In the genomic region with DNA sequence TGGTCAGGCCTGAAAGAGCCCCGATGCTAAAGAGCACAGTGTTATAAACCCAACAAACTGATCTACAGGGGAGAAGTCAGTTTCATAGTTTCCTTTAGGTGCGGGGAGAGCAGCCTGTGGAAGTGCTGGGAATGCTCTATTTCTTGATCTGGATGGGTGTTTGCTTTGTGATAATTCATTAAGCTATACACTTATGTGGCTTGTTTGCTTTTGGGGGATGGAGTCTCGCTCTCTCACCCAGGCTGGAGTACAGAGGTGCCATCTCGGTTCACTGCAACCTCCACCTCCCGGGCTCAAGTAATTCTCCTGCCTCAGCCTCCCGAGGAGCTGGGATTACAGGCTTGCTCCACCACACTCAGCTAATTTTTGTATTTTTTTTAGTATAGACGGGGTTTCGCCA, we compare ENCODE assay signal across 28 cellular contexts. TPM values are rescaled to one million over a fixed set of nuclear protein-coding genes. Genes with fewer than 3 reads are reported as not detected.
DNase-seq lines count a peak whose midpoint lies in the region; ATAC-seq and TF ChIP-seq lines count a peak whose summit lies in the region.
"Had no signal": no experiment of that assay in that cellular context is flagged by ENCODE, and none has a peak within 500 bp of the region (broad histone marks: within the 10 kb centered on the region; RNA-seq: fewer than 3 reads in every experiment).

No MANE protein-coding gene starts in this region.

- H3K27me3 ChIP-seq in SU-DHL-6 (ENCODE audit: low read length) (no peaks in the 10 kb centered on the region), spleen (replicated peaks in 1 of 7) (no peaks in the 10 kb centered on the region)
- H3K27me3 ChIP-seq: heart left ventricle, ovary, right atrium auricular region, tibial artery had no signal

- TF ChIP-seq POLR2A in spleen (IDR thresholded peaks at IDR 0.05): no peak

- H3K9me3 Mint-ChIP-seq in progenitor cell of endocrine pancreas (ENCODE audit: low read depth): no peaks in the 10 kb centered on the region
- no peaks in the 10 kb centered on the region for H3K9me3 Mint-ChIP-seq in activated CD4-positive, alpha-beta memory T cell treated with anti-CD3 and anti-CD28 coated beads, Interleukin-2, amount 10 ng/mL, durations not matched to agents 7 days and 5 days
- H3K9me3 Mint-ChIP-seq: activated CD4-positive, alpha-beta T cell treated with anti-CD3 and anti-CD28 coated beads, Interleukin-2, amount 10 ng/mL, durations not matched to agents 7 days and 5 days; activated naive CD8-positive, alpha-beta T cell treated with anti-CD3 and anti-CD28 coated beads, Interleukin-2, amount 10 ng/mL, durations not matched to agents 7 days and 5 days; CD4-positive, alpha-beta T cell; naive thymus-derived CD4-positive, alpha-beta T cell; stimulated activated naive CD8-positive, alpha-beta T cell treated with anti-CD3 and anti-CD28 coated beads, Interleukin-15, amount 100 ng/mL, for 72 hours had no signal

- no peak for TF ChIP-seq CTCF in SU-DHL-6 (IDR thresholded peaks at IDR 0.05; ENCODE audit: insufficient read depth, low read length, poor library complexity, severe bottlenecking)
- TF ChIP-seq CTCF in spleen (IDR thresholded peaks at IDR 0.05 in 8 of 11, conservative IDR thresholded peaks at IDR 0.05 in 3 of 11): no peak
- no peak for TF ChIP-seq CTCF in progenitor cell of endocrine pancreas (IDR thresholded peaks at IDR 0.05; ENCODE audit: unreplicated experiment)

- intact Hi-C loops in spleen (cut with DNase I; ENCODE audit: low total_unique reads): no loop called here

- 88 to 97% (median 94%) methylated on average over 8 of the region's 8 CpGs for WGBS in spleen, 5 donors

- H3K4me2 ChIP-seq in SU-DHL-6 (ENCODE audit: low read depth, low read length, poor library complexity, severe bottlenecking): no peak overlapping the region
- H3K4me2 ChIP-seq: SK-N-SH had no signal

- H3F3A ChIP-seq in SU-DHL-6 (ENCODE audit: insufficient read depth): peaks cover 56% of the 10 kb centered on the region

- no peak overlapping the region for H3K27ac Mint-ChIP-seq in progenitor cell of endocrine pancreas
- no peak overlapping the region for H3K27ac Mint-ChIP-seq in activated CD4-positive, alpha-beta memory T cell treated with anti-CD3 and anti-CD28 coated beads, Interleukin-2, amount 10 ng/mL, durations not matched to agents 7 days and 5 days
- H3K27ac Mint-ChIP-seq: activated CD4-positive, alpha-beta T cell treated with anti-CD3 and anti-CD28 coated beads, Interleukin-2, amount 10 ng/mL, durations not matched to agents 7 days and 5 days; activated naive CD8-positive, alpha-beta T cell treated with anti-CD3 and anti-CD28 coated beads, Interleukin-2, amount 10 ng/mL, durations not matched to agents 7 days and 5 days; CD4-positive, alpha-beta T cell; naive thymus-derived CD4-positive, alpha-beta T cell; stimulated activated naive CD8-positive, alpha-beta T cell treated with anti-CD3 and anti-CD28 coated beads, Interleukin-15, amount 100 ng/mL, for 72 hours had no signal

- H3K4me3 ChIP-seq in SU-DHL-6 (ENCODE audit: insufficient read depth, low read length, poor library complexity, severe bottlenecking) (no peak overlapping the region), spleen (no peak overlapping the region)
- H3K4me3 ChIP-seq: HAP-1, heart left ventricle, ovary, right atrium auricular region, tibial artery had no signal

- H3K27ac ChIP-seq in SU-DHL-6 (ENCODE audit: low read depth, low read length): peak overlapping the region; percentile 50
- H3K27ac ChIP-seq in spleen: peak overlapping the region; percentile 15 to 87 (median 76)
- H3K27ac ChIP-seq: epithelial cell of prostate, ovary, right atrium auricular region, RWPE1, tibial artery, WERI-Rb-1 had no signal

- H3K27me3 Mint-ChIP-seq in progenitor cell of endocrine pancreas: no peaks in the 10 kb centered on the region
- no peaks in the 10 kb centered on the region for H3K27me3 Mint-ChIP-seq in activated CD4-positive, alpha-beta memory T cell treated with anti-CD3 and anti-CD28 coated beads, Interleukin-2, amount 10 ng/mL, durations not matched to agents 7 days and 5 days
- H3K27me3 Mint-ChIP-seq: activated CD4-positive, alpha-beta T cell treated with anti-CD3 and anti-CD28 coated beads, Interleukin-2, amount 10 ng/mL, durations not matched to agents 7 days and 5 days; activated naive CD8-positive, alpha-beta T cell treated with anti-CD3 and anti-CD28 coated beads, Interleukin-2, amount 10 ng/mL, durations not matched to agents 7 days and 5 days; CD4-positive, alpha-beta T cell; naive thymus-derived CD4-positive, alpha-beta T cell; stimulated activated naive CD8-positive, alpha-beta T cell treated with anti-CD3 and anti-CD28 coated beads, Interleukin-15, amount 100 ng/mL, for 72 hours had no signal

- no peaks in the 10 kb centered on the region for H3K79me2 ChIP-seq in SU-DHL-6 (ENCODE audit: insufficient read depth, low read length)

- peaks cover 22 to 76% (median 61%) of the 10 kb centered on the region in 6 donors for H3K4me1 ChIP-seq in spleen
- H3K4me1 ChIP-seq: HAP-1, tibial artery had no signal

- no peak overlapping the region for H3K4me3 Mint-ChIP-seq in progenitor cell of endocrine pancreas (ENCODE audit: low read depth)
- H3K4me3 Mint-ChIP-seq in activated CD4-positive, alpha-beta memory T cell treated with anti-CD3 and anti-CD28 coated beads, Interleukin-2, amount 10 ng/mL, durations not matched to agents 7 days and 5 days: no peak overlapping the region
- H3K4me3 Mint-ChIP-seq: activated CD4-positive, alpha-beta T cell treated with anti-CD3 and anti-CD28 coated beads, Interleukin-2, amount 10 ng/mL, durations not matched to agents 7 days and 5 days; activated naive CD8-positive, alpha-beta T cell treated with anti-CD3 and anti-CD28 coated beads, Interleukin-2, amount 10 ng/mL, durations not matched to agents 7 days and 5 days; CD4-positive, alpha-beta T cell; naive thymus-derived CD4-positive, alpha-beta T cell; stimulated activated naive CD8-positive, alpha-beta T cell treated with anti-CD3 and anti-CD28 coated beads, Interleukin-15, amount 100 ng/mL, for 72 hours had no signal

- no peak for ATAC-seq in GM21390 (IDR thresholded peaks at IDR 0.05; ENCODE audit: unreplicated experiment)
- ATAC-seq: heart left ventricle had no signal

- peaks cover 9% of the 10 kb centered on the region for H3K4me1 Mint-ChIP-seq in progenitor cell of endocrine pancreas (ENCODE audit: low read depth)
- H3K4me1 Mint-ChIP-seq in activated CD4-positive, alpha-beta memory T cell treated with anti-CD3 and anti-CD28 coated beads, Interleukin-2, amount 10 ng/mL, durations not matched to agents 7 days and 5 days: peaks cover 7% of the 10 kb centered on the region

- H3K9me3 ChIP-seq in SU-DHL-6 (ENCODE audit: insufficient read depth, low read length) (no peaks in the 10 kb centered on the region), spleen (no peaks in the 10 kb centered on the region)
- H3K9me3 ChIP-seq: HAP-1, heart left ventricle, ovary, right atrium auricular region, SK-N-SH, tibial artery had no signal

- H3K9me2 ChIP-seq in SU-DHL-6 (replicated peaks; ENCODE audit: insufficient read depth, low read length): no peaks in the 10 kb centered on the region
- H3K9me2 ChIP-seq: SK-N-SH had no signal

- CTCF ChIA-PET in activated CD4-positive, alpha-beta memory T cell treated with anti-CD3 and anti-CD28 coated beads, Interleukin-2, amount 10 ng/mL, durations not matched to agents 7 days and 5 days (lab: Charles Lee): interaction anchor here (0.8 kb wide), 1 partner anchor 16 kb away, joined by 3 read pairs; no protein-coding TSS in a partner anchor

- DNase-seq in DMS53 treated with DMSO at 0.1 percent for 48 hours (lab: John Stamatoyannopoulos, UW; ENCODE audit: unreplicated experiment): peak; percentile 51
- DNase-seq in islet precursor cell: peak; percentile 7
- no peak for DNase-seq in spleen
- DNase-seq in progenitor cell of endocrine pancreas (ENCODE audit: low spot score, unreplicated experiment): no peak
- no peak for DNase-seq in activated CD4-positive, alpha-beta memory T cell treated with anti-CD3 and anti-CD28 coated beads, Interleukin-2, amount 10 ng/mL, durations not matched to agents 7 days and 5 days
- DNase-seq in foreskin melanocyte: no peak
- DNase-seq: activated CD4-positive, alpha-beta T cell treated with anti-CD3 and anti-CD28 coated beads, Interleukin-2, amount 10 ng/mL, durations not matched to agents 7 days and 5 days; activated naive CD8-positive, alpha-beta T cell treated with anti-CD3 and anti-CD28 coated beads, Interleukin-2, amount 10 ng/mL, durations not matched to agents 7 days and 5 days; CD4-positive, alpha-beta T cell; DMS153; heart left ventricle; naive thymus-derived CD4-positive, alpha-beta T cell; NCI-H1048; NCI-H187; NCI-H69; ovary; SK-N-SH; stimulated activated CD4-positive, alpha-beta T cell treated with anti-CD3 and anti-CD28 coated beads, Interleukin-12 subunit alpha, Interleukin-12 subunit beta, amount 100 ng/mL, for 4 hours; stimulated activated CD4-positive, alpha-beta T cell treated with anti-CD3 and anti-CD28 coated beads, Interleukin-4, amount 100 ng/mL, for 4 hours; stimulated activated naive CD8-positive, alpha-beta T cell treated with anti-CD3 and anti-CD28 coated beads, Interleukin-15, amount 100 ng/mL, for 72 hours; tibial artery; WERI-Rb-1 had no signal

- H4K20me1 ChIP-seq in SU-DHL-6 (ENCODE audit: low read depth, low read length): no peaks in the 10 kb centered on the region

- H3K36me3 ChIP-seq in SU-DHL-6 (ENCODE audit: low read length) (no peaks in the 10 kb centered on the region), spleen (peaks cover 0 to 32% (median 14%) of the 10 kb centered on the region in 6 donors)
- H3K36me3 ChIP-seq: ovary had no signal

- POLR2A ChIA-PET in activated CD4-positive, alpha-beta memory T cell treated with anti-CD3 and anti-CD28 coated beads, Interleukin-2, amount 10 ng/mL, durations not matched to agents 7 days and 5 days (lab: Charles Lee): no interaction called here

- no peak overlapping the region for H3K9ac ChIP-seq in SU-DHL-6 (ENCODE audit: low read length)
- H3K9ac ChIP-seq: SK-N-SH had no signal

- H2AFZ ChIP-seq in SU-DHL-6 (ENCODE audit: low read depth, low read length, severe bottlenecking): no peak overlapping the region

- H3K36me3 Mint-ChIP-seq in progenitor cell of endocrine pancreas (ENCODE audit: insufficient read depth): peaks cover 6% of the 10 kb centered on the region
- H3K36me3 Mint-ChIP-seq in activated CD4-positive, alpha-beta memory T cell treated with anti-CD3 and anti-CD28 coated beads, Interleukin-2, amount 10 ng/mL, durations not matched to agents 7 days and 5 days (ENCODE audit: low read depth): peaks cover 16% of the 10 kb centered on the region

RNA-seq across cellular contexts. Expression of a gene that starts 30.1 kb away (rescaled TPM):
- total RNA-seq in spleen (10 to 100 TPM; 16.6 to 26.7 (median 22.2) TPM), progenitor cell of endocrine pancreas (20.4 and 22.0 TPM in 2 replicates)
- 1 to 10 TPM; 5.2 to 7.0 (median 5.7) TPM for polyA plus RNA-seq in spleen
- 10 to 100 TPM; 12.8 to 13.3 TPM for total RNA-seq in activated CD4-positive, alpha-beta memory T cell treated with anti-CD3 and anti-CD28 coated beads, Interleukin-2, amount 10 ng/mL, durations not matched to agents 7 days and 5 days

RNA-seq across cellular contexts. Expression of a gene that starts 37.0 kb away (rescaled TPM):
- total RNA-seq in spleen (10 to 100 TPM; 14.6 to 32.0 (median 19.4) TPM), progenitor cell of endocrine pancreas (12.5 and 14.6 TPM in 2 replicates)
- 1 to 10 TPM; 2.5 to 4.4 (median 4.3) TPM for polyA plus RNA-seq in spleen
- total RNA-seq in activated CD4-positive, alpha-beta memory T cell treated with anti-CD3 and anti-CD28 coated beads, Interleukin-2, amount 10 ng/mL, durations not matched to agents 7 days and 5 days: 10 to 100 TPM; 75.1 to 79.7 TPM

Comparison
In these comparisons a context has a peak if more than half of its experiments do, and no peak if none do; other contexts are left out.
1. DNase-seq: peak in DMS53 treated with DMSO at 0.1 percent for 48 hours (single experiment) and islet precursor cell (single experiment); none in spleen (single experiment), progenitor cell of endocrine pancreas (single experiment), activated CD4-positive, alpha-beta memory T cell treated with anti-CD3 and anti-CD28 coated beads, Interleukin-2, amount 10 ng/mL, durations not matched to agents 7 days and 5 days (single experiment) and foreskin melanocyte (single experiment).